ENCODE assay signal across 29 cellular contexts in genomic region chr13:111396457-111396856, GRCh38.
DNase-seq lines count a peak whose midpoint lies in the region; ATAC-seq and TF ChIP-seq lines count a peak whose summit lies in the region.
"Had no signal": no experiment of that assay in that cellular context is flagged by ENCODE, and none has a peak within 500 bp of the region (broad histone marks: within the 10 kb centered on the region; RNA-seq: fewer than 3 reads in every experiment).

No MANE protein-coding gene starts in this region.

- no peaks in the 10 kb centered on the region for H3F3A ChIP-seq in PC-3 (ENCODE audit: low read length, unreplicated experiment)

- H3K9me3 ChIP-seq in Peyer's patch (no peaks in the 10 kb centered on the region), stomach (no peaks in the 10 kb centered on the region), PC-3 (ENCODE audit: low read length) (no peaks in the 10 kb centered on the region)
- H3K9me3 ChIP-seq: Caco-2 had no signal

- intact Hi-C loops in stomach (cut with DNase I; ENCODE audit: low total_unique reads) (no loop called here), PC-3 (cut with micrococcal nuclease) (no loop called here)

- H4K20me1 ChIP-seq in PC-3 (ENCODE audit: low read length): no peaks in the 10 kb centered on the region
- H4K20me1 ChIP-seq: BLaER1 treated with 17β-estradiol and CSF1 and Interleukin-3, amounts not matched to agents 10 nM and 100 nM had no signal

- ATAC-seq in GM21723 (IDR thresholded peaks at IDR 0.05; ENCODE audit: unreplicated experiment) (no peak), PC-3 (no peak)
- ATAC-seq: GM12878, GM23338, HepG2, K562 had no signal

- no peak overlapping the region for H2AFZ ChIP-seq in PC-3 (ENCODE audit: low read length)
- H2AFZ ChIP-seq: GM23338 had no signal

- H3K9me2 ChIP-seq in PC-3 (replicated peaks; ENCODE audit: low read length): no peaks in the 10 kb centered on the region

- no peaks in the 10 kb centered on the region for H3K79me2 ChIP-seq in PC-3 (ENCODE audit: low read length)

- TF ChIP-seq EP300 in stomach (IDR thresholded peaks at IDR 0.05): no peak

- no TSS peak for BruUV-seq in PC-3 (replicated peaks; lab: Mats Ljungman, UMichigan)

- H3K4me1 ChIP-seq in Peyer's patch: no peaks in the 10 kb centered on the region
- H3K4me1 ChIP-seq in stomach: no peaks in the 10 kb centered on the region
- H3K4me1 ChIP-seq in PC-3 (ENCODE audit: insufficient read depth, low read length): no peaks in the 10 kb centered on the region
- H3K4me1 ChIP-seq: Caco-2 had no signal

- H3K9ac ChIP-seq in PC-3 (ENCODE audit: low read length): no peak overlapping the region
- H3K9ac ChIP-seq: BLaER1 treated with 17β-estradiol and CSF1 and Interleukin-3, amounts not matched to agents 10 nM and 100 nM had no signal

- H3K27ac ChIP-seq in Peyer's patch: no peak overlapping the region
- no peak overlapping the region for H3K27ac ChIP-seq in stomach
- H3K27ac ChIP-seq in PC-3 (ENCODE audit: low read length): no peak overlapping the region
- H3K27ac ChIP-seq: 22Rv1; BLaER1 treated with 17β-estradiol and CSF1 and Interleukin-3, amounts not matched to agents 10 nM and 100 nM; HL-60; SK-N-MC had no signal

- no peak for TF ChIP-seq POLR2A in Peyer's patch (IDR thresholded peaks at IDR 0.05)
- no peak for TF ChIP-seq POLR2A in stomach (IDR thresholded peaks at IDR 0.05)

- 76 to 90% (median 85%) methylated on average over 12 of the region's 12 CpGs for WGBS in stomach, 5 donors

- H3K4me2 ChIP-seq in PC-3 (ENCODE audit: low read length): no peak overlapping the region
- H3K4me2 ChIP-seq: BLaER1 treated with 17β-estradiol and CSF1 and Interleukin-3, amounts not matched to agents 10 nM and 100 nM; GM23338 had no signal

- no peaks in the 10 kb centered on the region for H3K27me3 ChIP-seq in Peyer's patch
- no peaks in the 10 kb centered on the region for H3K27me3 ChIP-seq in stomach
- H3K27me3 ChIP-seq in PC-3 (ENCODE audit: low read length): peaks cover 57% of the 10 kb centered on the region
- H3K27me3 ChIP-seq: BLaER1 treated with 17β-estradiol and CSF1 and Interleukin-3, amounts not matched to agents 10 nM and 100 nM had no signal

- peak; percentile 15 for DNase-seq in activated CD8-positive, alpha-beta memory T cell treated with anti-CD3 and anti-CD28 coated beads for 24 hours
- DNase-seq in activated CD8-positive, alpha-beta memory T cell treated with anti-CD3 and anti-CD28 coated beads, Interleukin-2, amount 50 U/mL, for 4 hours: no peak
- DNase-seq in Peyer's patch (peak; percentile 9 to 30 (median 29)), islet precursor cell (peak; percentile 38), stomach (peak; percentile 18), NCI-H146 treated with DMSO at 0.1 percent for 48 hours (lab: John Stamatoyannopoulos, UW; ENCODE audit: unreplicated experiment) (no peak), PC-3 (no peak)
- DNase-seq: Caco-2; CD4-positive, alpha-beta memory T cell; DMS 273 treated with DMSO at 0.1 percent for 48 hours; DMS79 treated with DMSO at 0.1 percent for 48 hours; HCEC 1CT; MM.1S; NCI-H1048; NCI-H1436 treated with DMSO at 0.1 percent for 48 hours; NCI-H2029; NCI-H2227 treated with DMSO at 0.1 percent for 48 hours; NCI-H510A treated with DMSO at 0.1 percent for 48 hours; NCI-H774; SHP77 treated with DMSO at 0.1 percent for 48 hours had no signal

- CTCF ChIA-PET in PC-3 (lab: Charles Lee): no interaction called here

- TF ChIP-seq CTCF in Peyer's patch (IDR thresholded peaks at IDR 0.05): no peak
- TF ChIP-seq CTCF in stomach (IDR thresholded peaks at IDR 0.05): no peak
- no peak for TF ChIP-seq CTCF in PC-3 (conservative IDR thresholded peaks at IDR 0.05; ENCODE audit: low read depth, low read length)

- no peaks in the 10 kb centered on the region for H3K36me3 ChIP-seq in Peyer's patch
- H3K36me3 ChIP-seq in stomach: no peaks in the 10 kb centered on the region
- H3K36me3 ChIP-seq in PC-3 (ENCODE audit: low read depth, low read length): no peaks in the 10 kb centered on the region
- H3K36me3 ChIP-seq: BLaER1 treated with 17β-estradiol and CSF1 and Interleukin-3, amounts not matched to agents 10 nM and 100 nM had no signal

- H3K4me3 ChIP-seq in Peyer's patch: no peak overlapping the region
- no peak overlapping the region for H3K4me3 ChIP-seq in stomach
- H3K4me3 ChIP-seq in PC-3 (ENCODE audit: low read length): no peak overlapping the region
- H3K4me3 ChIP-seq: BLaER1 treated with 17β-estradiol and CSF1 and Interleukin-3, amounts not matched to agents 10 nM and 100 nM; GM12878; GM23338; K562; SK-N-MC had no signal

- POLR2A ChIA-PET in PC-3 (lab: Charles Lee; ENCODE audit: unreplicated experiment): no interaction called here

Comparison
In these comparisons a context has a peak if more than half of its experiments do, and no peak if none do; other contexts are left out.
1. DNase-seq: peak in activated CD8-positive, alpha-beta memory T cell treated with anti-CD3 and anti-CD28 coated beads for 24 hours (single experiment), Peyer's patch (3 of 3), islet precursor cell (single experiment) and stomach (single experiment); none in activated CD8-positive, alpha-beta memory T cell treated with anti-CD3 and anti-CD28 coated beads, Interleukin-2, amount 50 U/mL, for 4 hours (single experiment), NCI-H146 treated with DMSO at 0.1 percent for 48 hours (single experiment) and PC-3 (single experiment).